In genomic region chr3:179558742-179559364, GRCh38 we compare ENCODE assay signal across 8 cellular contexts. TPM values are rescaled to one million over a fixed set of nuclear protein-coding genes. Genes with fewer than 3 reads are reported as not detected.
DNase-seq lines count a peak whose midpoint lies in the region; ATAC-seq, FAIRE-seq and TF ChIP-seq lines count a peak whose summit lies in the region.

No MANE protein-coding gene starts in this region.

- TF ChIP-seq EP300 in A549 (IDR thresholded peaks at IDR 0.05) = no peak

- WGBS in A549 (ENCODE audit: missing lambda C conversion rate) = 0% methylated on average over 3 of the region's 3 CpGs
- 4 to 6% methylated on average over 3 of the region's 3 CpGs for WGBS in lung, 2 donors

- ATAC-seq in A549 (no peak), lung (ENCODE audit: insufficient read depth, low FRiP score) (no peak)
- no peak for ATAC-seq in stimulated activated naive CD8-positive, alpha-beta T cell treated with anti-CD3 and anti-CD28 coated beads, Interleukin-15, Interleukin-2, amounts not matched to agents 100 U/mL and 50 U/mL, for 24 hours
- ATAC-seq in activated CD4-positive, CD25-positive, alpha-beta regulatory T cell treated with anti-CD3 and anti-CD28 coated beads, Interleukin-2, amount 50 U/mL, for 24 hours = no peak

- no peak for FAIRE-seq in A549 (lab: Jason Lieb, UNC)

- no peaks in the 10 kb centered on the region for H3K27me3 ChIP-seq in lung (ENCODE audit: control insufficient read depth, insufficient read depth)

- DNase-seq in A549 (ENCODE audit: low read depth in 1 of 2, low spot score in 1 of 2) (peak; percentile 36 to 68), GM12864 (ENCODE audit: low read depth) (no peak), NCI-H2081 treated with DMSO at 0.1 percent for 48 hours (lab: John Stamatoyannopoulos, UW) (peak; percentile 43), UCSD-AML1 (lab: John Stamatoyannopoulos, UW; ENCODE audit: unreplicated experiment) (peak; percentile 68), dermis blood vessel endothelial cell (peak; percentile 91), lung (ENCODE audit: low spot score) (peak; percentile 63)
- peak; percentile 57 for DNase-seq in stimulated activated naive CD8-positive, alpha-beta T cell treated with anti-CD3 and anti-CD28 coated beads, Interleukin-15, Interleukin-2, amounts not matched to agents 100 U/mL and 50 U/mL, for 24 hours

- H3K4me3 ChIP-seq in A549 (no peak overlapping the region), GM12864 (ENCODE audit: low read depth, low read length) (no peak overlapping the region), lung (no peak overlapping the region)

- no peak overlapping the region for H3K4me2 ChIP-seq in A549

- TF ChIP-seq CTCF in A549 (IDR thresholded peaks at IDR 0.05) = peak; percentile 73
- TF ChIP-seq CTCF in GM12864 (IDR thresholded peaks at IDR 0.05; ENCODE audit: low read depth, low read length, missing control alignments) = peak; percentile 84
- TF ChIP-seq CTCF in lung (IDR thresholded peaks at IDR 0.05; ENCODE audit: control extremely low read depth, extremely low read depth) = peak; percentile 76

- no peaks in the 10 kb centered on the region for H3K36me3 ChIP-seq in lung (ENCODE audit: control insufficient read depth in 2 of 2, insufficient read depth in 2 of 2, low read length in 2 of 2)

- no peak for TF ChIP-seq POLR2A in A549 (IDR thresholded peaks at IDR 0.05; ENCODE audit: low read length)

- POLR2A ChIA-PET in A549 (lab: Yijun Ruan, JAX) = no interaction called here

- H3K27ac ChIP-seq in A549 (no peak overlapping the region), lung (ENCODE audit: low read depth in 1 of 2, low read length in 1 of 2) (no peak overlapping the region)

- CTCF ChIA-PET in A549 (lab: Yijun Ruan, JAX) = interaction anchor here (0.8 to 1.8 kb wide), 8 partner anchors 12 to 490 kb away, joined by 3 to 8 read pairs (median 4); no protein-coding TSS in a partner anchor

- H3K9me3 ChIP-seq in A549 (no peaks in the 10 kb centered on the region), lung (ENCODE audit: control insufficient read depth in 2 of 2, insufficient read depth in 1 of 2, low read length in 1 of 2) (no peaks in the 10 kb centered on the region)

- H3K4me1 ChIP-seq in A549 (peaks cover under 1% of the 10 kb centered on the region; the same call in 1 of the 3 replicates), lung (ENCODE audit: control insufficient read depth in 2 of 2, insufficient read depth in 2 of 2, low read length in 2 of 2) (peaks cover 2 to 3% of the 10 kb centered on the region in 2 donors)

- peak; percentile 80 to 82 for TF ChIP-seq RAD21 in A549 (conservative IDR thresholded peaks at IDR 0.05 in 1 of 2, IDR thresholded peaks at IDR 0.05 in 1 of 2)

TF ChIP-seq in A549, 52 proteins besides CTCF, POLR2A, EP300 and RAD21:
- TF ChIP-seq GATA3 (IDR thresholded peaks at IDR 0.05; ENCODE audit: borderline replicate concordance) (no peak), ESRRA (IDR thresholded peaks at IDR 0.05; ENCODE audit: borderline replicate concordance, low read length) (no peak), SMC3 (IDR thresholded peaks at IDR 0.05) (peak; percentile 61)

RNA-seq across cellular contexts. Expression of gene ACTL6A, which starts 3.9 kb away (rescaled TPM):
- 89.7 and 116 TPM in 2 replicates for polyA plus RNA-seq in A549 (2011; rRNA removed)
- polyA plus RNA-seq in A549 (2012; cell fraction: cytosol; rRNA removed) = 50.4 and 77.8 TPM in 2 replicates
- polyA plus RNA-seq in A549 (2012; cell fraction: nucleus; rRNA removed) = 69.2 and 149 TPM in 2 replicates
- 108 to 130 TPM (median 116 TPM) in 3 replicates for polyA plus RNA-seq in A549 (2017; fragmentation: RNase III; extraction: RNeasy Plus Mini Kit Qiagen cat#74134 plus additional on column Dnase treatment)
- polyA minus RNA-seq in A549 (2011; rRNA and poly(A)+ RNA removed) = 28.2 and 28.9 TPM in 2 replicates
- 73.7 and 75.9 TPM in 2 replicates for total RNA-seq in dermis blood vessel endothelial cell
- 10 to 100 TPM; 35.5 to 61.2 TPM for total RNA-seq in lung
- 10 to 100 TPM; 32.3 to 66.0 TPM for polyA plus RNA-seq in lung

RNA-seq across cellular contexts. Expression of gene MRPL47, which starts 45.6 kb away (rescaled TPM):
- polyA plus RNA-seq in A549 (2011; rRNA removed) (61.3 and 79.8 TPM in 2 replicates), A549 (2017; fragmentation: RNase III; extraction: RNeasy Plus Mini Kit Qiagen cat#74134 plus additional on column Dnase treatment) (49.2 to 51.6 TPM (median 49.7 TPM) in 3 replicates), lung (10 to 100 TPM; 32.9 to 92.8 TPM)
- polyA plus RNA-seq in A549 (2012; cell fraction: cytosol; rRNA removed) = 18.1 and 23.8 TPM in 2 replicates
- 6.0 and 6.5 TPM in 2 replicates for polyA plus RNA-seq in A549 (2012; cell fraction: nucleus; rRNA removed)
- 8.2 and 10.8 TPM in 2 replicates for polyA minus RNA-seq in A549 (2011; rRNA and poly(A)+ RNA removed)
- total RNA-seq in dermis blood vessel endothelial cell (30.1 and 36.1 TPM in 2 replicates), lung (10 to 100 TPM; 24.3 to 24.8 TPM)

RNA-seq across cellular contexts. Expression of gene NDUFB5, which starts 45.7 kb away (rescaled TPM):
- 37.7 and 66.1 TPM in 2 replicates for polyA plus RNA-seq in A549 (2011; rRNA removed)
- 11.3 and 12.7 TPM in 2 replicates for polyA plus RNA-seq in A549 (2012; cell fraction: cytosol; rRNA removed)
- polyA plus RNA-seq in A549 (2012; cell fraction: nucleus; rRNA removed) = 4.8 and 13.0 TPM in 2 replicates
- polyA plus RNA-seq in A549 (2017; fragmentation: RNase III; extraction: RNeasy Plus Mini Kit Qiagen cat#74134 plus additional on column Dnase treatment) = 65.5 to 73.3 TPM (median 70.0 TPM) in 3 replicates
- polyA minus RNA-seq in A549 (2011; rRNA and poly(A)+ RNA removed) = 3.5 and 4.8 TPM in 2 replicates
- 92.3 and 152 TPM in 2 replicates for total RNA-seq in dermis blood vessel endothelial cell
- 100 to 1,000 TPM in 1 of 2 donors, 10 to 100 TPM in 1; 72.1 to 149 TPM for total RNA-seq in lung
- polyA plus RNA-seq in lung = 10 to 100 TPM; 44.8 to 74.3 TPM
